ENCODE assay signal across 1 cellular context in the genomic region with DNA sequence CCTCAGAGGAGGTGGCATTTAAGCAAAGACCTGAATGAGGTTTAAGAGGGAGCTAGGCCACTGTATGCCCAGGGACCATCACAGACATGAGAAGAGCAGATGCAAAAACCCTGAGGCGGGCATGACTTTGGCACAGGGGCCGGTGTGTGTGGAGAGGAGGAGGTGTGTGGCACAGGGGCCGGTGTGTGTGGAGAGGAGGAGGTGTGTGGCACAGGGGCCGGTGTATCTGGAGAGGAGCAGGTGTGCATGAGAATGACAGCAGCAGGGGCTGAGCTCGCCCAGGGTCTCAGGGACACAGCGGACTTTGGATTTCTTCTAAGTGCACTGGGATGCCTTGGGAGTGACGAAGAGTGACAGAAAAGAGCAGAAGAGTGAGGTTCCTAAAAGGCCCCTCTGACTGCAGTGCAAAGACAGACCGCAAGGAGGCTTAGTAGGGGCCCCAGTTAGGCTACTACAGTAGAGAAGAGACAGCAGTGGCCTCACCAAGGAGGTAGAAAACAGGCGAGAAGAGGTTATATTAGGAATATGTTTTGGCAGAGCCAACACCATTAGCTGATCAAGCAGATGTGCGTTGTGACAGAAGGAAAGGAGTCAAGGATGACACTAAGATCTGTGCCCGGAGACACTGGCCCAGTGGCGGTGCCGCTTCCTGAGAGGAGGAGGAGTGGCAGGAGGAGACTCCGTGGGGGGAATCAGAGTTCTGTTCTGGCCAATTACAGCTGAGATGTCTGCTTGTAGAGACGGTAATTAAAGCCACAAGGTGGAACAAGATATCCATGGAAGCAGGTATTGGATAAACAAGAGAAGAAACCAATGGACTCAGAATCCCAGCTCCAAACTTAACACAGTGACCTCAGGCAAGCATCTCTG.
A peak's percentile ranks its signal among the peaks of the same experiment; 100 is the strongest.
TF ChIP-seq lines count a peak whose summit lies in the region.

No MANE protein-coding gene starts in this region.

TF ChIP-seq in HepG2, 621 proteins besides CTCF, POLR2A, EP300 and RAD21:
- no peak for TF ChIP-seq NFE2 (CRISPR knock-in tag; IDR thresholded peaks at IDR 0.05)
- no peak for TF ChIP-seq NR3C1 (CRISPR knock-in tag; IDR thresholded peaks at IDR 0.05)
- peak; percentile 32 for TF ChIP-seq STAG1 (CRISPR knock-in tag; IDR thresholded peaks at IDR 0.05)
- no peak for TF ChIP-seq ZFY (CRISPR knock-in tag; IDR thresholded peaks at IDR 0.05)
- TF ChIP-seq SMC3 (IDR thresholded peaks at IDR 0.05; ENCODE audit: low read length), result peak; percentile 63; the same call in 1 of the 2 replicates
- peak; percentile 32 for TF ChIP-seq XRCC5 (optimal IDR thresholded peaks at IDR 0.05; ENCODE audit: low read length)
TF ChIP-seq in HepG2: peak in this region for 3.
